ENCODE assay signal across 1 cellular context in genomic region chr2:240655931-240656886, GRCh38.
A peak's percentile ranks its signal among the peaks of the same experiment; 100 is the strongest.
TF ChIP-seq lines count a peak whose summit lies in the region.

No MANE protein-coding gene starts in this region.

TF ChIP-seq in GM12878, 131 proteins besides CTCF, POLR2A, EP300 and RAD21 (continued from another document):
- TF ChIP-seq CHD1 (IDR thresholded peaks at IDR 0.05; ENCODE audit: low read depth, low read length) (no peak), FOXK2 (IDR thresholded peaks at IDR 0.05) (no peak), BACH1 (IDR thresholded peaks at IDR 0.05; ENCODE audit: borderline replicate concordance) (no peak), PAX5 (IDR thresholded peaks at IDR 0.05; ENCODE audit: borderline replicate concordance, low read depth, low read length) (0 out of 2 replicates have a peak, but pooled peaks have one; percentile 21), PRDM15 (CRISPR knock-in tag; IDR thresholded peaks at IDR 0.05) (no peak), ZSCAN29 (IDR thresholded peaks at IDR 0.05) (no peak), HDGF (IDR thresholded peaks at IDR 0.05) (no peak), ZNF274 (IDR thresholded peaks at IDR 0.05; ENCODE audit: insufficient read depth, insufficient read length) (no peak), IKZF1 (conservative IDR thresholded peaks at IDR 0.05) (no peak), EGR1 (IDR thresholded peaks at IDR 0.05; ENCODE audit: borderline replicate concordance in 1 of 2, low read depth in 2 of 2, low read length in 2 of 2) (no peak), EZH2 (IDR thresholded peaks at IDR 0.05; ENCODE audit: borderline replicate concordance, control insufficient read depth, low read depth, low read length) (no peak), RFX5 (IDR thresholded peaks at IDR 0.05; ENCODE audit: low read depth, low read length) (no peak), PKNOX1 (IDR thresholded peaks at IDR 0.05) (no peak), RUNX3 (IDR thresholded peaks at IDR 0.05; ENCODE audit: low read length) (peak; percentile 92), ZBED1 (IDR thresholded peaks at IDR 0.05; ENCODE audit: borderline replicate concordance) (no peak), ZNF592 (IDR thresholded peaks at IDR 0.05) (no peak), NFIC (IDR thresholded peaks at IDR 0.05; ENCODE audit: low read depth, low read length) (peak; percentile 32; the same call in 1 of the 2 replicates)
- TF ChIP-seq, protein P1, sequence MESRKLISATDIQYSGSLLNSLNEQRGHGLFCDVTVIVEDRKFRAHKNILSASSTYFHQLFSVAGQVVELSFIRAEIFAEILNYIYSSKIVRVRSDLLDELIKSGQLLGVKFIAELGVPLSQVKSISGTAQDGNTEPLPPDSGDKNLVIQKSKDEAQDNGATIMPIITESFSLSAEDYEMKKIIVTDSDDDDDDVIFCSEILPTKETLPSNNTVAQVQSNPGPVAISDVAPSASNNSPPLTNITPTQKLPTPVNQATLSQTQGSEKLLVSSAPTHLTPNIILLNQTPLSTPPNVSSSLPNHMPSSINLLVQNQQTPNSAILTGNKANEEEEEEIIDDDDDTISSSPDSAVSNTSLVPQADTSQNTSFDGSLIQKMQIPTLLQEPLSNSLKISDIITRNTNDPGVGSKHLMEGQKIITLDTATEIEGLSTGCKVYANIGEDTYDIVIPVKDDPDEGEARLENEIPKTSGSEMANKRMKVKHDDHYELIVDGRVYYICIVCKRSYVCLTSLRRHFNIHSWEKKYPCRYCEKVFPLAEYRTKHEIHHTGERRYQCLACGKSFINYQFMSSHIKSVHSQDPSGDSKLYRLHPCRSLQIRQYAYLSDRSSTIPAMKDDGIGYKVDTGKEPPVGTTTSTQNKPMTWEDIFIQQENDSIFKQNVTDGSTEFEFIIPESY (IDR thresholded peaks at IDR 0.05): no peak
- TF ChIP-seq, protein P2, sequence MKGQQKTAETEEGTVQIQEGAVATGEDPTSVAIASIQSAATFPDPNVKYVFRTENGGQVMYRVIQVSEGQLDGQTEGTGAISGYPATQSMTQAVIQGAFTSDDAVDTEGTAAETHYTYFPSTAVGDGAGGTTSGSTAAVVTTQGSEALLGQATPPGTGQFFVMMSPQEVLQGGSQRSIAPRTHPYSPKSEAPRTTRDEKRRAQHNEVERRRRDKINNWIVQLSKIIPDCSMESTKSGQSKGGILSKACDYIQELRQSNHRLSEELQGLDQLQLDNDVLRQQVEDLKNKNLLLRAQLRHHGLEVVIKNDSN (IDR thresholded peaks at IDR 0.05; ENCODE audit: borderline replicate concordance, extremely low read length, insufficient read depth, low read depth, low read length): peak; percentile 34
- TF ChIP-seq, protein P3, sequence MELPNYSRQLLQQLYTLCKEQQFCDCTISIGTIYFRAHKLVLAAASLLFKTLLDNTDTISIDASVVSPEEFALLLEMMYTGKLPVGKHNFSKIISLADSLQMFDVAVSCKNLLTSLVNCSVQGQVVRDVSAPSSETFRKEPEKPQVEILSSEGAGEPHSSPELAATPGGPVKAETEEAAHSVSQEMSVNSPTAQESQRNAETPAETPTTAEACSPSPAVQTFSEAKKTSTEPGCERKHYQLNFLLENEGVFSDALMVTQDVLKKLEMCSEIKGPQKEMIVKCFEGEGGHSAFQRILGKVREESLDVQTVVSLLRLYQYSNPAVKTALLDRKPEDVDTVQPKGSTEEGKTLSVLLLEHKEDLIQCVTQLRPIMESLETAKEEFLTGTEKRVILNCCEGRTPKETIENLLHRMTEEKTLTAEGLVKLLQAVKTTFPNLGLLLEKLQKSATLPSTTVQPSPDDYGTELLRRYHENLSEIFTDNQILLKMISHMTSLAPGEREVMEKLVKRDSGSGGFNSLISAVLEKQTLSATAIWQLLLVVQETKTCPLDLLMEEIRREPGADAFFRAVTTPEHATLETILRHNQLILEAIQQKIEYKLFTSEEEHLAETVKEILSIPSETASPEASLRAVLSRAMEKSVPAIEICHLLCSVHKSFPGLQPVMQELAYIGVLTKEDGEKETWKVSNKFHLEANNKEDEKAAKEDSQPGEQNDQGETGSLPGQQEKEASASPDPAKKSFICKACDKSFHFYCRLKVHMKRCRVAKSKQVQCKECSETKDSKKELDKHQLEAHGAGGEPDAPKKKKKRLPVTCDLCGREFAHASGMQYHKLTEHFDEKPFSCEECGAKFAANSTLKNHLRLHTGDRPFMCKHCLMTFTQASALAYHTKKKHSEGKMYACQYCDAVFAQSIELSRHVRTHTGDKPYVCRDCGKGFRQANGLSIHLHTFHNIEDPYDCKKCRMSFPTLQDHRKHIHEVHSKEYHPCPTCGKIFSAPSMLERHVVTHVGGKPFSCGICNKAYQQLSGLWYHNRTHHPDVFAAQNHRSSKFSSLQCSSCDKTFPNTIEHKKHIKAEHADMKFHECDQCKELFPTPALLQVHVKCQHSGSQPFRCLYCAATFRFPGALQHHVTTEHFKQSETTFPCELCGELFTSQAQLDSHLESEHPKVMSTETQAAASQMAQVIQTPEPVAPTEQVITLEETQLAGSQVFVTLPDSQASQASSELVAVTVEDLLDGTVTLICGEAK (IDR thresholded peaks at IDR 0.05; ENCODE audit: borderline replicate concordance): no peak
- TF ChIP-seq, protein P4, sequence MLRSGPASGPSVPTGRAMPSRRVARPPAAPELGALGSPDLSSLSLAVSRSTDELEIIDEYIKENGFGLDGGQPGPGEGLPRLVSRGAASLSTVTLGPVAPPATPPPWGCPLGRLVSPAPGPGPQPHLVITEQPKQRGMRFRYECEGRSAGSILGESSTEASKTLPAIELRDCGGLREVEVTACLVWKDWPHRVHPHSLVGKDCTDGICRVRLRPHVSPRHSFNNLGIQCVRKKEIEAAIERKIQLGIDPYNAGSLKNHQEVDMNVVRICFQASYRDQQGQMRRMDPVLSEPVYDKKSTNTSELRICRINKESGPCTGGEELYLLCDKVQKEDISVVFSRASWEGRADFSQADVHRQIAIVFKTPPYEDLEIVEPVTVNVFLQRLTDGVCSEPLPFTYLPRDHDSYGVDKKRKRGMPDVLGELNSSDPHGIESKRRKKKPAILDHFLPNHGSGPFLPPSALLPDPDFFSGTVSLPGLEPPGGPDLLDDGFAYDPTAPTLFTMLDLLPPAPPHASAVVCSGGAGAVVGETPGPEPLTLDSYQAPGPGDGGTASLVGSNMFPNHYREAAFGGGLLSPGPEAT (IDR thresholded peaks at IDR 0.05; ENCODE audit: low read depth): no peak
- TF ChIP-seq, protein P5, sequence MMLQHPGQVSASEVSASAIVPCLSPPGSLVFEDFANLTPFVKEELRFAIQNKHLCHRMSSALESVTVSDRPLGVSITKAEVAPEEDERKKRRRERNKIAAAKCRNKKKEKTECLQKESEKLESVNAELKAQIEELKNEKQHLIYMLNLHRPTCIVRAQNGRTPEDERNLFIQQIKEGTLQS (IDR thresholded peaks at IDR 0.05; ENCODE audit: borderline replicate concordance, extremely low read depth, low read depth, low read length): no peak
